8 cellular contexts compared by ENCODE assay signal in the genomic region with DNA sequence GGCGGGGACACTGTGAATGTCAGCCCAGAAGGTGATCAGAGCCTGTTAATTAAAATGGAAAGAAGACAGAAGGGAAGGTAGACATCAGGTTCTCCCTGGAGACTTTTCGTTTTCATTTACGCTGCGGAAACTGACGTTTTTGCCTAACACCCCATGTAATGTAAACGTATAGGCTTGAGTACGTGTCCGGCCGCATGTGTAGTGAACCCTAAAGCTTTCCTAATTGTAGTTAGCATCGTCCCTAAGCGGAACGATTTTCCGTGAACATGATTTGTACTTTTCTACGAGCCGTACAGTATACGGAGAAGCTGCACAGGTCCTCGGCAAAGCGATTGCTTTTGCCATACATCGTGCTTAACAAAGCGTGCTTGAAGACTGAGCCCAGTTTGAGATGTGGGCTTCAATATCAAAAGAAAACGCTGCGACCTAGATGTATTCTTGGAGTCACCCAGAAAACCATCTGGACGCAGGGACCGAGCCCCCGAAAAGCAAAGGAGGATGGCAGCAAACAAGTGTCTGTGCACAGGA. TPM values are rescaled to one million over a fixed set of nuclear protein-coding genes. Genes with fewer than 3 reads are reported as not detected.
A peak's percentile ranks its signal among the peaks of the same experiment; 100 is the strongest.
DNase-seq lines count a peak whose midpoint lies in the region; ATAC-seq and TF ChIP-seq lines count a peak whose summit lies in the region.

No MANE protein-coding gene starts in this region.

- in situ Hi-C loops in brain microvascular endothelial cell (cut with HindIII; ENCODE audit: low pct_ligation_motif_present, low sequenced_read_pairs) = no loop called here

- H3K9ac ChIP-seq in mucosa of rectum (ENCODE audit: low read depth in 1 of 2, low read length in 2 of 2) = peak overlapping the region; percentile 85 to 91

- intact Hi-C loops in cardiac septum (cut with DNase I) = loop anchor here (2.0 kb wide), 1 partner anchor 348 kb away; the partner anchor contains the start of gene CNDP2

- H3K9me3 ChIP-seq in cardiac muscle cell (ENCODE audit: low read depth) (no peaks in the 10 kb centered on the region), mucosa of rectum (ENCODE audit: control insufficient read depth in 2 of 2, low read length in 2 of 2) (no peaks in the 10 kb centered on the region)

- no peak for TF ChIP-seq CTCF in cardiac muscle cell (IDR thresholded peaks at IDR 0.05; ENCODE audit: low read depth, low read length)
- no peak for TF ChIP-seq CTCF in brain microvascular endothelial cell (IDR thresholded peaks at IDR 0.05; ENCODE audit: low read depth, low read length, missing control alignments)

- no peaks in the 10 kb centered on the region for H3K36me3 ChIP-seq in cardiac muscle cell
- no peaks in the 10 kb centered on the region for H3K36me3 ChIP-seq in brain microvascular endothelial cell (replicated peaks)
- no peaks in the 10 kb centered on the region for H3K36me3 ChIP-seq in mucosa of rectum (ENCODE audit: control insufficient read depth in 2 of 2, insufficient read depth in 2 of 2, low read length in 2 of 2)

- H3K27me3 ChIP-seq in cardiac muscle cell (peaks cover 6% of the 10 kb centered on the region), brain microvascular endothelial cell (replicated peaks) (no peaks in the 10 kb centered on the region), mucosa of rectum (ENCODE audit: control insufficient read depth in 2 of 2, insufficient read depth in 2 of 2, low read length in 2 of 2) (no peaks in the 10 kb centered on the region)

- H3K4me1 ChIP-seq in cardiac muscle cell (ENCODE audit: low read depth) = peaks cover 12% of the 10 kb centered on the region
- peaks cover 18 to 20% of the 10 kb centered on the region in 2 donors for H3K4me1 ChIP-seq in mucosa of rectum (ENCODE audit: control insufficient read depth in 2 of 2, insufficient read depth in 2 of 2, low read length in 2 of 2)

- H3K4me3 ChIP-seq in cardiac muscle cell (peak overlapping the region; percentile 86), brain microvascular endothelial cell (ENCODE audit: low read depth, low read length) (peak overlapping the region; percentile 96), mucosa of rectum (ENCODE audit: low read length in 2 of 2) (peak overlapping the region; percentile 99 to 100)

- peak; percentile 16 for ATAC-seq in HG03520 (IDR thresholded peaks at IDR 0.05; ENCODE audit: unreplicated experiment)

- DNase-seq in cardiac muscle cell (ENCODE audit: low read depth in 1 of 2, low spot score in 1 of 2) (no peak), cardiac septum (ENCODE audit: low spot score) (no peak), brain microvascular endothelial cell (no peak), HuH-7 (ENCODE audit: low spot score) (no peak)
- no peak for DNase-seq in stimulated activated CD4-positive, alpha-beta T cell treated with anti-CD3 and anti-CD28 coated beads, Interleukin-4, amount 100 ng/mL, for 1 hour
- DNase-seq in effector CD8-positive, alpha-beta T cell (lab: John Stamatoyannopoulos, UW) = no peak

- peak overlapping the region; percentile 46 for H3K27ac ChIP-seq in cardiac muscle cell
- peak overlapping the region; percentile 63 for H3K27ac ChIP-seq in brain microvascular endothelial cell
- peak overlapping the region in 1 of 2 donors; percentile 94 for H3K27ac ChIP-seq in mucosa of rectum (ENCODE audit: low read depth in 2 of 2, low read length in 2 of 2)

RNA-seq across cellular contexts. Expression of gene TIMM21, which starts 0.3 kb away (rescaled TPM):
- total RNA-seq in cardiac muscle cell (30.9 and 57.3 TPM in 2 replicates), cardiac septum (105 TPM)
- polyA plus RNA-seq in cardiac muscle cell = 120 and 147 TPM in 2 replicates

RNA-seq across cellular contexts. Expression of gene FBXO15, which starts 1.0 kb away (rescaled TPM):
- total RNA-seq in cardiac muscle cell = 1.3 and 3.5 TPM in 2 replicates
- 4.6 and 6.7 TPM in 2 replicates for polyA plus RNA-seq in cardiac muscle cell
- total RNA-seq in cardiac septum = 0.51 TPM
